13 cellular contexts compared by ENCODE assay signal in the genomic region with DNA sequence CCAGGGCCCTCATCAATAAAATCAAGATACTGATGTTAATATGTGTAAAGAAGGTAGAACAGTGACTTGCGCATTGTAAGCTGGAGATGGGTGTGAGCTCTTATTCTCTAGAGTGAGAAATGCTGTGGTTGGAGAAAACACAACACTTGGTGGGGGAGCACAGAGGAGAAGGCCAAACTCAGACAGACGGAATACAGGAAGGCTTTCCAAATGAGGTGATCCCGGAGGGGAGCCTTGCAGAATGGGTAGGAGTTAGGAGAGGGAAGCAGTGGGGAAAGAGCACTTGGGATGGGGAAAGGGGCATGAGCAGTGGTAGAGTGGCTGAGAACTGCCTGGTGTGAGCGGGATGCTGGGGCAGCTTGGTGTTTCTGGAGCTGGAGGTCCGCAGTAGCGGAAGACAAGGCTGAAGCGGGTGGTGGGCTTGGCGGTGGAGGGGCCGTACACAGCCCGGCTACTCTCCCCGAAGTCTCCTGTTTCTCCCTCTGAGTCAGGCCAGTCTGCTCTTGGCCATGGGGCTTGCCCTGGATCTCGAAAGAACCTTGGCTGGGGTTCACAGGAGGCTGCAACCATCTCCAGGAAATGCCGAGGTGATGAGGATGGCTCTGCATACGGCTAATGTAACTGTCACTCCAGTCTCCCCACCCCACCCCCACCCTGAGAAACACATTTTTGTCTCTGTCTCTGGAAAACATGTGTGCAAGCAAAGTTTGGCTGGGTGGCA. TPM values are rescaled to one million over a fixed set of nuclear protein-coding genes. Genes with fewer than 3 reads are reported as not detected.
DNase-seq lines count a peak whose midpoint lies in the region; ATAC-seq, FAIRE-seq and TF ChIP-seq lines count a peak whose summit lies in the region.
"Had no signal": no experiment of that assay in that cellular context is flagged by ENCODE, and none has a peak within 500 bp of the region (broad histone marks: within the 10 kb centered on the region; RNA-seq: fewer than 3 reads in every experiment).

No MANE protein-coding gene starts in this region.

- no peak overlapping the region for H3K4me2 ChIP-seq in neuronal stem cell (ENCODE audit: insufficient read depth, low read length, poor library complexity, severe bottlenecking)

- H3K4me1 ChIP-seq in RWPE2 (ENCODE audit: insufficient read depth, poor library complexity, severe bottlenecking) = peaks cover 26% of the 10 kb centered on the region
- H3K4me1 ChIP-seq in pancreas = no peaks in the 10 kb centered on the region
- peaks cover 0 to 3% of the 10 kb centered on the region in 2 donors for H3K4me1 ChIP-seq in neuronal stem cell (ENCODE audit: control insufficient read depth in 2 of 2, insufficient read depth in 1 of 2, low read depth in 1 of 2, low read length in 2 of 2)
- H3K4me1 ChIP-seq in Peyer's patch = no peaks in the 10 kb centered on the region
- H3K4me1 ChIP-seq: parathyroid adenoma had no signal

- no peaks in the 10 kb centered on the region for H3K36me3 Mint-ChIP-seq in Calu3 (ENCODE audit: insufficient read depth, unreplicated experiment)
- H3K36me3 Mint-ChIP-seq: activated naive CD8-positive, alpha-beta T cell treated with anti-CD3 and anti-CD28 coated beads for 36 hours had no signal

- H3K27ac ChIP-seq in RWPE2 (ENCODE audit: poor library complexity, severe bottlenecking) (peak overlapping the region; percentile 97), pancreas (peak overlapping the region in 2 of 4 donors; percentile 13 to 31), neuronal stem cell (replicated peaks; ENCODE audit: low read length) (no peak overlapping the region), Peyer's patch (no peak overlapping the region)
- H3K27ac ChIP-seq: parathyroid adenoma, WERI-Rb-1 had no signal

- H4K8ac ChIP-seq in neuronal stem cell (ENCODE audit: low read depth, low read length) = no peak overlapping the region

- no peak for TF ChIP-seq POLR2A in Peyer's patch (IDR thresholded peaks at IDR 0.05)

- CTCF ChIA-PET in Calu3 (lab: Charles Lee) = interaction anchor here (0.6 to 1.0 kb wide), 2 partner anchors 11 to 149 kb away, joined by 3 to 5 read pairs; a partner anchor contains a TSS

- intact Hi-C loops in Calu3 (cut with micrococcal nuclease; ENCODE audit: unreplicated experiment) = loop anchor here (5.0 kb wide), 1 partner anchor 48 kb away; no protein-coding TSS in a partner anchor
- intact Hi-C loops in pancreas (cut with DNase I) = no loop called here
- intact Hi-C loops in head of caudate nucleus (cut with DNase I) = no loop called here

- H3K4me3 ChIP-seq in RWPE2 (ENCODE audit: severe bottlenecking) (no peak overlapping the region), fibroblast of villous mesenchyme (ENCODE audit: low read depth, low read length) (no peak overlapping the region), pancreas (no peak overlapping the region), neuronal stem cell (ENCODE audit: low read length in 2 of 2) (no peak overlapping the region), Peyer's patch (no peak overlapping the region)
- H3K4me3 ChIP-seq: K562 had no signal

- H2BK12ac ChIP-seq in neuronal stem cell (ENCODE audit: low read length) = no peak overlapping the region

- H3K36me3 ChIP-seq in RWPE2 (ENCODE audit: low read depth) (no peaks in the 10 kb centered on the region), pancreas (no peaks in the 10 kb centered on the region), neuronal stem cell (replicated peaks in 1 of 2; ENCODE audit: control insufficient read depth in 2 of 2, insufficient read depth in 2 of 2, low read length in 2 of 2) (no peaks in the 10 kb centered on the region), Peyer's patch (no peaks in the 10 kb centered on the region)
- H3K36me3 ChIP-seq: WERI-Rb-1 had no signal

- 64 to 83% methylated on average over 14 of the region's 14 CpGs for WGBS in pancreas, 2 donors
- no CpG with 5 or more reads among the region's 14 CpGs for WGBS in neuronal stem cell (ENCODE audit: extremely low coverage in 2 of 2, insufficient read length in 2 of 2, insufficient replicate concordance in 1 of 2), 2 donors

- H3K23ac ChIP-seq in neuronal stem cell (ENCODE audit: low read depth, low read length, poor library complexity) = no peak overlapping the region

- H3K27me3 Mint-ChIP-seq in Calu3 (ENCODE audit: unreplicated experiment) = no peaks in the 10 kb centered on the region

- ATAC-seq in RWPE2 (ENCODE audit: low read depth) = peak; percentile 82
- ATAC-seq in pancreas = peak in 3 of 4 donors; percentile 25 to 52 (median 47)
- ATAC-seq: K562 had no signal

- H3K4me3 Mint-ChIP-seq in Calu3 (ENCODE audit: low read depth, unreplicated experiment) = no peak overlapping the region
- H3K4me3 Mint-ChIP-seq: activated naive CD8-positive, alpha-beta T cell treated with anti-CD3 and anti-CD28 coated beads for 36 hours had no signal

- no peak for FAIRE-seq in pancreas (lab: Jason Lieb, UNC)
- FAIRE-seq: K562 had no signal

- no peaks in the 10 kb centered on the region for H3K79me1 ChIP-seq in neuronal stem cell (ENCODE audit: low read depth, low read length)

- H2BK15ac ChIP-seq in neuronal stem cell (ENCODE audit: low read length) = no peak overlapping the region

- no peak overlapping the region for H3K4ac ChIP-seq in neuronal stem cell (ENCODE audit: low read length)

- H4K91ac ChIP-seq in neuronal stem cell (ENCODE audit: low read depth, low read length, poor library complexity) = no peak overlapping the region

- DNase-seq in Calu3 (no peak), RWPE2 (ENCODE audit: low spot score) (peak; percentile 69), fibroblast of villous mesenchyme (ENCODE audit: low read depth) (peak; percentile 92), pancreas (peak in 1 of 6 donors; percentile 33), neuronal stem cell (ENCODE audit: low spot score) (no peak), head of caudate nucleus (no peak), NCI-H2171 (lab: John Stamatoyannopoulos, UW) (no peak), Peyer's patch (no peak)
- DNase-seq: activated naive CD8-positive, alpha-beta T cell treated with anti-CD3 and anti-CD28 coated beads for 36 hours; NCI-H82; WERI-Rb-1 had no signal

- no peak overlapping the region for H3K9ac ChIP-seq in neuronal stem cell (ENCODE audit: low read depth, low read length, poor library complexity)
- H3K9ac ChIP-seq: parathyroid adenoma had no signal

- no peak overlapping the region for H2BK120ac ChIP-seq in neuronal stem cell (ENCODE audit: low read depth, low read length)

- H3K9me3 Mint-ChIP-seq in Calu3 (ENCODE audit: low read depth, unreplicated experiment) = no peaks in the 10 kb centered on the region
- H3K9me3 Mint-ChIP-seq: activated naive CD8-positive, alpha-beta T cell treated with anti-CD3 and anti-CD28 coated beads for 36 hours had no signal

- TF ChIP-seq CTCF in Calu3 (IDR thresholded peaks at IDR 0.05; ENCODE audit: unreplicated experiment) = no peak
- TF ChIP-seq CTCF in RWPE2 (IDR thresholded peaks at IDR 0.05; ENCODE audit: poor library complexity, severe bottlenecking) = no peak
- TF ChIP-seq CTCF in fibroblast of villous mesenchyme (IDR thresholded peaks at IDR 0.05; ENCODE audit: insufficient read depth, low read depth, low read length) = no peak
- TF ChIP-seq CTCF in pancreas (IDR thresholded peaks at IDR 0.05) = no peak
- no peak for TF ChIP-seq CTCF in Peyer's patch (IDR thresholded peaks at IDR 0.05)

- H2AK5ac ChIP-seq in neuronal stem cell (ENCODE audit: low read depth, low read length) = no peak overlapping the region

- peak overlapping the region; percentile 62 for H3K27ac Mint-ChIP-seq in Calu3 (ENCODE audit: unreplicated experiment)
- H3K27ac Mint-ChIP-seq: activated naive CD8-positive, alpha-beta T cell treated with anti-CD3 and anti-CD28 coated beads for 36 hours had no signal

- peaks cover 9% of the 10 kb centered on the region for H3K4me1 Mint-ChIP-seq in Calu3 (ENCODE audit: low read depth, unreplicated experiment)
- H3K4me1 Mint-ChIP-seq: activated naive CD8-positive, alpha-beta T cell treated with anti-CD3 and anti-CD28 coated beads for 36 hours had no signal

- H3K9me3 ChIP-seq in RWPE2 (ENCODE audit: severe bottlenecking) = no peaks in the 10 kb centered on the region
- H3K9me3 ChIP-seq in pancreas = no peaks in the 10 kb centered on the region
- no peaks in the 10 kb centered on the region for H3K9me3 ChIP-seq in neuronal stem cell (replicated peaks in 1 of 2; ENCODE audit: control insufficient read depth in 2 of 2, insufficient read depth in 1 of 2, low read depth in 1 of 2, low read length in 2 of 2)
- H3K9me3 ChIP-seq in Peyer's patch = peaks cover 0 to 3% (median 0%) of the 10 kb centered on the region in 4 donors

- H2BK5ac ChIP-seq in neuronal stem cell (ENCODE audit: low read length) = no peak overlapping the region

- BruUV-seq in Calu3 (replicated peaks; lab: Mats Ljungman, UMichigan) = no TSS peak

- H3K27me3 ChIP-seq in RWPE2 (ENCODE audit: insufficient read depth, poor library complexity, severe bottlenecking) (no peaks in the 10 kb centered on the region), pancreas (no peaks in the 10 kb centered on the region), neuronal stem cell (ENCODE audit: control insufficient read depth in 3 of 3, insufficient read depth in 3 of 3, low read depth in 1 of 3, low read length in 3 of 3) (peaks cover 0 to 3% (median 0%) of the 10 kb centered on the region in 3 experiments), Peyer's patch (no peaks in the 10 kb centered on the region)

- H3K18ac ChIP-seq in neuronal stem cell (ENCODE audit: low read length) = no peak overlapping the region

- H3K14ac ChIP-seq in neuronal stem cell (ENCODE audit: low read length) = no peak overlapping the region

- H2AFZ ChIP-seq in neuronal stem cell (ENCODE audit: low read length) = no peak overlapping the region
- H2AFZ ChIP-seq: parathyroid adenoma had no signal

RNA-seq across cellular contexts. Expression of a gene that starts 11.3 kb away (rescaled TPM):
- total RNA-seq in Calu3 (2022) (not detected in 2 replicates), fibroblast of villous mesenchyme (0.32 and 0.43 TPM in 2 replicates), pancreas (not detected), Peyer's patch (not detected)
- under 1 TPM in 1 of 2 donors, not detected in 1; 0.07 TPM for polyA plus RNA-seq in pancreas
- 0.15 TPM for polyA plus RNA-seq in neuronal stem cell (2013, experiment 1 of 2)
- 0.18 TPM for polyA plus RNA-seq in neuronal stem cell (2013, experiment 2 of 2)
- total RNA-seq: activated naive CD8-positive, alpha-beta T cell treated with anti-CD3 and anti-CD28 coated beads for 36 hours had no signal

Comparison
In these comparisons a context has a peak if more than half of its experiments do, and no peak if none do; other contexts are left out.
1. DNase-seq: peak in RWPE2 (single experiment) and fibroblast of villous mesenchyme (single experiment); none in Calu3 (single experiment), neuronal stem cell (single experiment), head of caudate nucleus (0 of 42), NCI-H2171 (single experiment) and Peyer's patch (0 of 3).